In genomic region chr20:46028772-46029371, GRCh38 we compare ENCODE assay signal across 22 cellular contexts. TPM values are rescaled to one million over a fixed set of nuclear protein-coding genes. Genes with fewer than 3 reads are reported as not detected.
DNase-seq lines count a peak whose midpoint lies in the region; ATAC-seq and TF ChIP-seq lines count a peak whose summit lies in the region.
"Had no signal": no experiment of that assay in that cellular context is flagged by ENCODE, and none has a peak within 500 bp of the region (broad histone marks: within the 10 kb centered on the region; RNA-seq: fewer than 3 reads in every experiment).

Gene SLC12A5 (plus strand): TSS chr20:46029215. CDS start chr20:46029345, 130 bp downstream.

- POLR2A ChIA-PET in A673 (lab: Charles Lee; ENCODE audit: low non-redundant PET): no interaction called here

- peak within 1 kb of the TSS; percentile 52 for H3K4me3 Mint-ChIP-seq in neural progenitor cell
- H3K4me3 Mint-ChIP-seq: activated naive CD4-positive, alpha-beta T cell treated with anti-CD3 and anti-CD28 coated beads for 36 hours; endodermal cell had no signal

- no peak within 1 kb of the TSS for H2AFZ ChIP-seq in neural progenitor cell (replicated peaks)

- ATAC-seq in HG03025 (IDR thresholded peaks at IDR 0.05; ENCODE audit: low FRiP score, unreplicated experiment): no peak

- no peaks in the 10 kb centered on the region for H3K9me3 ChIP-seq in A673 (ENCODE audit: low read depth, low read length, poor library complexity, severe bottlenecking)
- H3K9me3 ChIP-seq in HUES64 (ENCODE audit: insufficient read depth, low read depth, low read length): no peaks in the 10 kb centered on the region
- H3K9me3 ChIP-seq in neural progenitor cell (ENCODE audit: low read depth): no peaks in the 10 kb centered on the region
- H3K9me3 ChIP-seq: heart left ventricle, mucosa of descending colon, suprapubic skin, vagina had no signal

- H3K36me3 Mint-ChIP-seq in neural progenitor cell: no peaks in the 10 kb centered on the region

- no peak within 1 kb of the TSS for H3K27ac Mint-ChIP-seq in neural progenitor cell
- H3K27ac Mint-ChIP-seq: activated naive CD4-positive, alpha-beta T cell treated with anti-CD3 and anti-CD28 coated beads for 36 hours; endodermal cell had no signal

- 27% methylated on average over 56 of the region's 56 CpGs for WGBS in HUES64

- H3K4me1 Mint-ChIP-seq in neural progenitor cell: peaks cover 12% of the 10 kb centered on the region
- H3K4me1 Mint-ChIP-seq: endodermal cell had no signal

- peaks cover 61% of the 10 kb centered on the region for H3K27me3 ChIP-seq in A673 (replicated peaks; ENCODE audit: insufficient read depth, low read depth, low read length, poor library complexity)
- H3K27me3 ChIP-seq in HUES64 (ENCODE audit: insufficient read depth, low read length): peaks cover 100% of the 10 kb centered on the region
- peaks cover 100% of the 10 kb centered on the region for H3K27me3 ChIP-seq in neural progenitor cell

- H4K20me1 ChIP-seq in neural progenitor cell (ENCODE audit: low read depth): peaks cover 78% of the 10 kb centered on the region

- CTCF ChIA-PET in A673 (lab: Charles Lee): interaction anchor here (0.8 kb wide), 1 partner anchor 125 kb away, joined by 4 read pairs; no protein-coding TSS in a partner anchor

- H3K27ac ChIP-seq in A673 (ENCODE audit: low read depth, low read length, poor library complexity, severe bottlenecking): no peak within 1 kb of the TSS
- H3K27ac ChIP-seq in HUES64 (ENCODE audit: low read depth, low read length): no peak within 1 kb of the TSS
- peak within 1 kb of the TSS; percentile 69 for H3K27ac ChIP-seq in cingulate gyrus (ENCODE audit: low read depth, low read length)
- no peak within 1 kb of the TSS for H3K27ac ChIP-seq in neural progenitor cell
- H3K27ac ChIP-seq: heart left ventricle, suprapubic skin, vagina had no signal

- no peaks in the 10 kb centered on the region for H3K9me3 Mint-ChIP-seq in neural progenitor cell
- H3K9me3 Mint-ChIP-seq: activated naive CD4-positive, alpha-beta T cell treated with anti-CD3 and anti-CD28 coated beads for 36 hours; endodermal cell had no signal

- peaks cover 17% of the 10 kb centered on the region for H3F3A ChIP-seq in neural progenitor cell (ENCODE audit: low read depth)

- H3K9ac ChIP-seq in HUES64 (ENCODE audit: low read depth, low read length): no peak within 1 kb of the TSS
- no peak within 1 kb of the TSS for H3K9ac ChIP-seq in neural progenitor cell

- intact Hi-C loops in A673 (cut with micrococcal nuclease; ENCODE audit: unreplicated experiment): no loop called here

- no peaks in the 10 kb centered on the region for H3K36me3 ChIP-seq in A673 (ENCODE audit: insufficient read depth, low read length, poor library complexity, severe bottlenecking)
- H3K36me3 ChIP-seq in HUES64 (ENCODE audit: insufficient read depth, low read length): no peaks in the 10 kb centered on the region
- H3K36me3 ChIP-seq in neural progenitor cell: no peaks in the 10 kb centered on the region
- H3K36me3 ChIP-seq: heart left ventricle, suprapubic skin, vagina had no signal

- no peaks in the 10 kb centered on the region for H3K79me2 ChIP-seq in neural progenitor cell (ENCODE audit: low read depth)

- peak within 1 kb of the TSS; percentile 85 for H3K4me2 ChIP-seq in neural progenitor cell

- DNase-seq in A673 (ENCODE audit: low spot score) (no peak), neural progenitor cell (ENCODE audit: low spot score) (no peak), NCI-H2196 (lab: John Stamatoyannopoulos, UW; ENCODE audit: unreplicated experiment) (no peak), AG08395 (ENCODE audit: low spot score) (no peak), COLO668 (lab: John Stamatoyannopoulos, UW; ENCODE audit: unreplicated experiment) (no peak)
- DNase-seq: activated CD4-positive, alpha-beta T cell treated with anti-CD3 and anti-CD28 coated beads for 1 hour; aorta; DMS 273 treated with DMSO at 0.1 percent for 48 hours; mucosa of descending colon; NCI-H1105 treated with DMSO at 0.1 percent for 48 hours; NCI-H524 treated with DMSO at 0.1 percent for 48 hours; SW 1271 had no signal

- TF ChIP-seq CTCF in A673 (conservative IDR thresholded peaks at IDR 0.05; ENCODE audit: low read depth, low read length) (no peak), neural progenitor cell (IDR thresholded peaks at IDR 0.05) (no peak)

- H3K4me1 ChIP-seq in A673 (ENCODE audit: insufficient read depth, low read length, poor library complexity, severe bottlenecking) (no peaks in the 10 kb centered on the region), HUES64 (ENCODE audit: insufficient read depth, low read length) (0 out of 2 replicates have a peak, but pooled peaks cover 3% of the 10 kb centered on the region), neural progenitor cell (peaks cover 9% of the 10 kb centered on the region)

- H3K4me3 ChIP-seq in A673 (ENCODE audit: low read depth, low read length, poor library complexity, severe bottlenecking): no peak within 1 kb of the TSS
- H3K4me3 ChIP-seq in HUES64 (ENCODE audit: low read length): peak within 1 kb of the TSS; percentile 29; the same call in 1 of the 2 replicates
- H3K4me3 ChIP-seq in neural progenitor cell: peak within 1 kb of the TSS; percentile 35
- H3K4me3 ChIP-seq: heart left ventricle, mucosa of descending colon, suprapubic skin, vagina had no signal

- H3K27me3 Mint-ChIP-seq in neural progenitor cell (ENCODE audit: insufficient read depth, low read depth): peaks cover 73% of the 10 kb centered on the region

- BruUV-seq in A673 (replicated peaks; lab: Mats Ljungman, UMichigan): no TSS peak

RNA-seq across cellular contexts. Expression of gene SLC12A5, which starts in this region (rescaled TPM):
- total RNA-seq in A673 (2021) (20.0 and 20.9 TPM in 2 replicates), neural progenitor cell (ENCODE audit: low replicate concordance) (0.37 and 0.77 TPM in 2 replicates)
- 5.5 TPM for polyA plus RNA-seq in HUES64 (2013, experiment 1 of 2)
- 8.4 TPM for polyA plus RNA-seq in HUES64 (2013, experiment 2 of 2)
- total RNA-seq: activated CD8-positive, alpha-beta memory T cell treated with anti-CD3 and anti-CD28 coated beads for 36 hours; activated naive CD4-positive, alpha-beta T cell treated with anti-CD3 and anti-CD28 coated beads for 36 hours; Right ventricle myocardium inferior; vagina had no signal
- polyA plus RNA-seq: aorta, heart left ventricle had no signal

Comparison
In these comparisons a context has a peak if more than half of its experiments do, and no peak if none do; other contexts are left out.
1. RNA of gene SLC12A5 (total RNA-seq): 20.0 to 20.9 TPM in A673; 0.37 to 0.77 TPM in neural progenitor cell; every median in the first group is over 10 times any median in the second.